ENCODE assay signal across 1 cellular context in the genomic region with DNA sequence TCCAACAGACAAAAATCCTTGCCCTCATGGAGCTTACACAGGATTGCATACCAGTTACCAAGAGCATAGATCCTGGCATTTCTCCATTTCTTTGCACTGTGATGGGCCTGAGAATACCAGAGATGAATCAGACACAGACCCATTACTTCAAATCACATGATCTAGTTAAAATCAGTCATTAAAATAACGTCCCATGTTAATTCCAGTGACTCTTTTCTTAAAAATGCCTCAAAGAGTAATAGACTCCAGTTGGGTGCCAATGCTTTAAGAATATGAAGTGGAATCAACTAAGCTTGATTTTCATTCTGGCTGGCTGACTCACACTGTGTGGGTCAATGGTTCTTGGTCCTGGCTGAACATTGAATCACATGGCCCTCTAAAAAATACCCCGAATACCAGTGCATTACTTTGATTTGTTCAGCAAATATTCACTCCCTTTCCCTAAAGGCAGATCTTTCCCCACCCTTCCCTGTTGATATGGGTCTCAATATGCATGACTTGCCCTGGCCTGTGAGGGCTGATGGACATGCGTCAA.
TF ChIP-seq lines count a peak whose summit lies in the region.

No MANE protein-coding gene starts in this region.

TF ChIP-seq in SK-N-SH, 30 proteins besides CTCF, POLR2A, EP300 and RAD21 (continued from another document):
- TF ChIP-seq RXRA (IDR thresholded peaks at IDR 0.05; ENCODE audit: borderline replicate concordance, low read depth) (0 out of 2 replicates have a peak, but pooled peaks have one; percentile 36), NFIC (IDR thresholded peaks at IDR 0.05; ENCODE audit: borderline replicate concordance) (peak; percentile 67; the same call in 1 of the 2 replicates), RFX5 (IDR thresholded peaks at IDR 0.05; ENCODE audit: low read length) (no peak), TCF12 (IDR thresholded peaks at IDR 0.05) (peak; percentile 64), TEAD4 (IDR thresholded peaks at IDR 0.05; ENCODE audit: borderline replicate concordance, insufficient read depth) (peak; percentile 57; the same call in 1 of the 2 replicates), SMC3 (IDR thresholded peaks at IDR 0.05; ENCODE audit: low read depth, low read length) (no peak), FOSL2 (IDR thresholded peaks at IDR 0.05; ENCODE audit: borderline replicate concordance, low read depth) (peak; percentile 69; the same call in 1 of the 2 replicates), JUND (IDR thresholded peaks at IDR 0.05) (peak; percentile 62; the same call in 1 of the 2 replicates)
- TF ChIP-seq, protein P1, sequence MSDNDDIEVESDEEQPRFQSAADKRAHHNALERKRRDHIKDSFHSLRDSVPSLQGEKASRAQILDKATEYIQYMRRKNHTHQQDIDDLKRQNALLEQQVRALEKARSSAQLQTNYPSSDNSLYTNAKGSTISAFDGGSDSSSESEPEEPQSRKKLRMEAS (IDR thresholded peaks at IDR 0.05; ENCODE audit: low read depth), result peak; percentile 43; the same call in 1 of the 2 replicates
- TF ChIP-seq, protein P2, sequence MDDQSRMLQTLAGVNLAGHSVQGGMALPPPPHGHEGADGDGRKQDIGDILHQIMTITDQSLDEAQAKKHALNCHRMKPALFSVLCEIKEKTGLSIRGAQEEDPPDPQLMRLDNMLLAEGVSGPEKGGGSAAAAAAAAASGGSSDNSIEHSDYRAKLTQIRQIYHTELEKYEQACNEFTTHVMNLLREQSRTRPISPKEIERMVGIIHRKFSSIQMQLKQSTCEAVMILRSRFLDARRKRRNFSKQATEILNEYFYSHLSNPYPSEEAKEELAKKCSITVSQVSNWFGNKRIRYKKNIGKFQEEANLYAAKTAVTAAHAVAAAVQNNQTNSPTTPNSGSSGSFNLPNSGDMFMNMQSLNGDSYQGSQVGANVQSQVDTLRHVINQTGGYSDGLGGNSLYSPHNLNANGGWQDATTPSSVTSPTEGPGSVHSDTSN (IDR thresholded peaks at IDR 0.05), result peak; percentile 2
